In genomic region chr5:54094706-54095105, GRCh38 we compare ENCODE assay signal across 24 cellular contexts.
"Had no signal": no experiment of that assay in that cellular context is flagged by ENCODE, and none has a peak within 500 bp of the region (broad histone marks: within the 10 kb centered on the region; RNA-seq: fewer than 3 reads in every experiment).

No MANE protein-coding gene starts in this region.

- H3K9me3 ChIP-seq: upper lobe of left lung, vagina had no signal

- H3K9me3 Mint-ChIP-seq: activated CD8-positive, alpha-beta T cell treated with anti-CD3 and anti-CD28 coated beads for 36 hours; activated T-cell treated with anti-CD3 and anti-CD28 coated beads, Interleukin-2, amount 50 U/mL, for 4 hours; activated T-helper 17 cell treated with anti-CD3 and anti-CD28 coated beads, Interleukin-2, amount 50 U/mL, for 72 hours; mesothelial cell of epicardium; naive thymus-derived CD4-positive, alpha-beta T cell; neural crest cell had no signal

- H3K27ac ChIP-seq: upper lobe of left lung, vagina had no signal

- H3K27ac Mint-ChIP-seq: activated CD8-positive, alpha-beta T cell treated with anti-CD3 and anti-CD28 coated beads for 36 hours; activated T-helper 17 cell treated with anti-CD3 and anti-CD28 coated beads, Interleukin-2, amount 50 U/mL, for 72 hours; mesothelial cell of epicardium; naive thymus-derived CD4-positive, alpha-beta T cell; stimulated activated naive CD8-positive, alpha-beta T cell treated with anti-CD3 and anti-CD28 coated beads, Interleukin-15, Interleukin-2, amounts not matched to agents 100 ng/mL and 50 ng/mL, for 24 hours had no signal

- H3K4me1 Mint-ChIP-seq: activated T-helper 17 cell treated with anti-CD3 and anti-CD28 coated beads, Interleukin-2, amount 50 U/mL, for 72 hours had no signal

- H3K36me3 Mint-ChIP-seq: mesothelial cell of epicardium had no signal

- H3K4me3 Mint-ChIP-seq: activated CD8-positive, alpha-beta T cell treated with anti-CD3 and anti-CD28 coated beads for 36 hours; activated T-cell treated with anti-CD3 and anti-CD28 coated beads, Interleukin-2, amount 50 U/mL, for 4 hours; activated T-helper 17 cell treated with anti-CD3 and anti-CD28 coated beads, Interleukin-2, amount 50 U/mL, for 72 hours; mesothelial cell of epicardium; naive thymus-derived CD4-positive, alpha-beta T cell; neural crest cell; stimulated activated naive CD8-positive, alpha-beta T cell treated with anti-CD3 and anti-CD28 coated beads, Interleukin-15, Interleukin-2, amounts not matched to agents 100 ng/mL and 50 ng/mL, for 24 hours had no signal

- ATAC-seq: activated CD8-positive, alpha-beta T cell treated with anti-CD3 and anti-CD28 coated beads for 36 hours; activated T-cell treated with anti-CD3 and anti-CD28 coated beads, Interleukin-2, amount 50 U/mL, for 4 hours; activated T-helper 17 cell treated with anti-CD3 and anti-CD28 coated beads, Interleukin-2, amount 50 U/mL, for 72 hours; esophagus mucosa; left colon; naive thymus-derived CD4-positive, alpha-beta T cell; right cardiac atrium had no signal

- H3K4me1 ChIP-seq: upper lobe of left lung, vagina had no signal

- H3K4me3 ChIP-seq: upper lobe of left lung, vagina had no signal

- H3K27me3 Mint-ChIP-seq: activated CD8-positive, alpha-beta T cell treated with anti-CD3 and anti-CD28 coated beads for 36 hours; activated T-helper 17 cell treated with anti-CD3 and anti-CD28 coated beads, Interleukin-2, amount 50 U/mL, for 72 hours; naive thymus-derived CD4-positive, alpha-beta T cell; stimulated activated naive CD8-positive, alpha-beta T cell treated with anti-CD3 and anti-CD28 coated beads, Interleukin-15, Interleukin-2, amounts not matched to agents 100 ng/mL and 50 ng/mL, for 24 hours had no signal

- DNase-seq: activated CD4-positive, alpha-beta T cell treated with anti-CD3 and anti-CD28 coated beads for 1 hour; activated CD4-positive, alpha-beta T cell treated with anti-CD3 and anti-CD28 coated beads, Interleukin-2, amount 50 U/mL, for 1 hour; activated CD8-positive, alpha-beta T cell treated with anti-CD3 and anti-CD28 coated beads for 36 hours; activated gamma-delta T cell treated with Interleukin-2 at 50 U/mL for 16 hours; activated naive CD4-positive, alpha-beta T cell treated with anti-CD3 and anti-CD28 coated beads, Interleukin-2, amount 50 U/mL, for 16 hours; activated T-cell treated with anti-CD3 and anti-CD28 coated beads, Interleukin-2, amount 50 U/mL, for 4 hours; amniotic stem cell; caudate nucleus; foreskin fibroblast; left colon; mammary epithelial cell; naive thymus-derived CD4-positive, alpha-beta T cell; occipital lobe; posterior cingulate gyrus; right cardiac atrium; stimulated activated CD4-positive, alpha-beta T cell treated with anti-CD3 and anti-CD28 coated beads, Interleukin-4, amount 100 ng/mL, for 1 hour; T-helper 2 cell; upper lobe of left lung had no signal

- H3K36me3 ChIP-seq: upper lobe of left lung, vagina had no signal

- H3K27me3 ChIP-seq: upper lobe of left lung, vagina had no signal
